ENCODE assay signal across 13 cellular contexts in genomic region chr11:55714982-55715888, GRCh38. TPM values are rescaled to one million over a fixed set of nuclear protein-coding genes. Genes with fewer than 3 reads are reported as not detected.
A peak's percentile ranks its signal among the peaks of the same experiment; 100 is the strongest.
DNase-seq lines count a peak whose midpoint lies in the region; ATAC-seq and TF ChIP-seq lines count a peak whose summit lies in the region.
"Had no signal": no experiment of that assay in that cellular context is flagged by ENCODE, and none has a peak within 500 bp of the region (broad histone marks: within the 10 kb centered on the region; RNA-seq: fewer than 3 reads in every experiment).

No MANE protein-coding gene starts in this region.

- H3K27ac ChIP-seq in HCT116 (ENCODE audit: low read depth, low read length) = no peak overlapping the region
- H3K27ac ChIP-seq: breast epithelium had no signal

- RAD21 ChIA-PET in HCT116 (lab: Charles Lee; ENCODE audit: low non-redundant PET in 1 of 2, low total read pairs in 2 of 2, uncharacterized antibody in 2 of 2, unreplicated experiment in 2 of 2) = no interaction called here

- no peak overlapping the region for H3K9ac ChIP-seq in HCT116 (ENCODE audit: low read length)

- no peak overlapping the region for H3K4me3 ChIP-seq in HCT116 (replicated peaks in 1 of 2; ENCODE audit: low read depth in 1 of 2, low read length in 2 of 2)
- H3K4me3 ChIP-seq: breast epithelium had no signal

- TF ChIP-seq CTCF in HCT116 (IDR thresholded peaks at IDR 0.05 in 2 of 3, conservative IDR thresholded peaks at IDR 0.05 in 1 of 3; ENCODE audit: borderline replicate concordance in 1 of 3, insufficient read depth in 1 of 3, low read depth in 2 of 3, low read length in 2 of 3) (peak in 2 of 3 experiments; percentile 32 to 40; a peak in 3 of 6 replicates), neural crest cell (conservative IDR thresholded peaks at IDR 0.05) (peak; percentile 25)

- BruUV-seq in HCT116 (replicated peaks; lab: Mats Ljungman, UMichigan) = no TSS peak

- H3K9me3 Mint-ChIP-seq in activated CD4-positive, alpha-beta T cell treated with anti-CD3 and anti-CD28 coated beads, Interleukin-2, amount 10 ng/mL, durations not matched to agents 24 days and 14 days = no peaks in the 10 kb centered on the region
- peaks cover 9% of the 10 kb centered on the region for H3K9me3 Mint-ChIP-seq in neural crest cell

- H3K27me3 Mint-ChIP-seq in activated CD4-positive, alpha-beta T cell treated with anti-CD3 and anti-CD28 coated beads, Interleukin-2, amount 10 ng/mL, durations not matched to agents 24 days and 14 days = no peaks in the 10 kb centered on the region
- no peaks in the 10 kb centered on the region for H3K27me3 Mint-ChIP-seq in neural crest cell (ENCODE audit: low read depth)

- H3K27ac Mint-ChIP-seq in activated CD4-positive, alpha-beta T cell treated with anti-CD3 and anti-CD28 coated beads, Interleukin-2, amount 10 ng/mL, durations not matched to agents 24 days and 14 days = no peak overlapping the region
- no peak overlapping the region for H3K27ac Mint-ChIP-seq in neural crest cell (ENCODE audit: unreplicated experiment)

- H3K4me2 ChIP-seq in HCT116 (ENCODE audit: low read length) = no peak overlapping the region

- no peaks in the 10 kb centered on the region for H3K79me2 ChIP-seq in HCT116 (ENCODE audit: insufficient read depth, low read length)

- peaks cover 0 to 3% of the 10 kb centered on the region in 2 experiments; a peak in 1 of 4 replicates for H3K9me3 ChIP-seq in HCT116 (ENCODE audit: control insufficient read depth in 1 of 2, insufficient read depth in 1 of 2, low read depth in 1 of 2, low read length in 2 of 2)

- CTCF ChIA-PET in HCT116 (lab: Charles Lee) = no interaction called here

- no peaks in the 10 kb centered on the region for H3K36me3 Mint-ChIP-seq in activated CD4-positive, alpha-beta T cell treated with anti-CD3 and anti-CD28 coated beads, Interleukin-2, amount 10 ng/mL, durations not matched to agents 24 days and 14 days (ENCODE audit: low read depth)
- H3K36me3 Mint-ChIP-seq in neural crest cell (ENCODE audit: low read depth) = no peaks in the 10 kb centered on the region

- no peak for ATAC-seq in HCT116
- ATAC-seq: left colon had no signal

- H4K20me1 ChIP-seq in HCT116 (ENCODE audit: insufficient read depth) = no peaks in the 10 kb centered on the region

- H3K4me1 ChIP-seq in HCT116 (ENCODE audit: control insufficient read depth in 1 of 2, insufficient read depth in 2 of 2, low read length in 2 of 2) = no peaks in the 10 kb centered on the region
- H3K4me1 ChIP-seq: breast epithelium had no signal

- POLR2A ChIA-PET in HCT116 (lab: Charles Lee) = no interaction called here

- no peaks in the 10 kb centered on the region for H3K27me3 ChIP-seq in HCT116 (ENCODE audit: insufficient read depth, low read length)
- H3K27me3 ChIP-seq: breast epithelium had no signal

- TF ChIP-seq POLR2A in HCT116 (IDR thresholded peaks at IDR 0.05; ENCODE audit: borderline replicate concordance, extremely low read depth, insufficient read depth, insufficient read length) = no peak

- intact Hi-C loops in activated CD4-positive, alpha-beta T cell treated with anti-CD3 and anti-CD28 coated beads, Interleukin-2, amount 10 ng/mL, durations not matched to agents 24 days and 14 days (cut with micrococcal nuclease) = no loop called here
- intact Hi-C loops in HCT116 (cut with micrococcal nuclease) = no loop called here
- intact Hi-C loops in cardiac septum (cut with DNase I) = no loop called here

- H3K4me3 Mint-ChIP-seq in activated CD4-positive, alpha-beta T cell treated with anti-CD3 and anti-CD28 coated beads, Interleukin-2, amount 10 ng/mL, durations not matched to agents 24 days and 14 days = no peak overlapping the region
- H3K4me3 Mint-ChIP-seq in neural crest cell = no peak overlapping the region

- DNase-seq in activated CD4-positive, alpha-beta T cell treated with anti-CD3 and anti-CD28 coated beads, Interleukin-2, amount 10 ng/mL, durations not matched to agents 24 days and 14 days = peak; percentile 53
- DNase-seq in activated CD4-positive, alpha-beta T cell treated with anti-CD3 and anti-CD28 coated beads, Interleukin-2, amount 50 U/mL, for 4 hours = no peak
- no peak for DNase-seq in HCT116 (ENCODE audit: low read depth, low spot score)
- peak; percentile 30 for DNase-seq in RKO (ENCODE audit: low spot score)
- no peak for DNase-seq in neural crest cell (ENCODE audit: low read depth, low spot score)
- DNase-seq in NCI-H187 (lab: John Stamatoyannopoulos, UW) = no peak
- no peak for DNase-seq in NOMO-1 (lab: John Stamatoyannopoulos, UW; ENCODE audit: unreplicated experiment in 2 of 2)
- no peak for DNase-seq in cardiac septum (ENCODE audit: low spot score)
- DNase-seq: left colon, NCI-H1105 treated with DMSO at 0.1 percent for 48 hours had no signal

- H3K9me2 ChIP-seq in HCT116 (ENCODE audit: insufficient read depth) = no peaks in the 10 kb centered on the region

- no peaks in the 10 kb centered on the region for H3K36me3 ChIP-seq in HCT116 (ENCODE audit: control insufficient read depth in 1 of 2, insufficient read depth in 2 of 2, low read length in 2 of 2)
- H3K36me3 ChIP-seq: breast epithelium had no signal

- TF ChIP-seq RAD21 in HCT116 (IDR thresholded peaks at IDR 0.05; ENCODE audit: low read depth) = no peak

- no peaks in the 10 kb centered on the region for H3K4me1 Mint-ChIP-seq in activated CD4-positive, alpha-beta T cell treated with anti-CD3 and anti-CD28 coated beads, Interleukin-2, amount 10 ng/mL, durations not matched to agents 24 days and 14 days
- no peaks in the 10 kb centered on the region for H3K4me1 Mint-ChIP-seq in neural crest cell

- H2AFZ ChIP-seq in HCT116 (ENCODE audit: low read depth, low read length, poor library complexity, severe bottlenecking) = no peak overlapping the region

TF ChIP-seq in HCT116, 20 proteins besides CTCF, POLR2A, EP300 and RAD21:
- TF ChIP-seq CEBPB (IDR thresholded peaks at IDR 0.05; ENCODE audit: low read depth) = no peak
- no peak for TF ChIP-seq EGR1 (IDR thresholded peaks at IDR 0.05; ENCODE audit: low read depth)
- TF ChIP-seq SRF (IDR thresholded peaks at IDR 0.05; ENCODE audit: low read depth) = no peak
- no peak for TF ChIP-seq POLR2AphosphoS5 (IDR thresholded peaks at IDR 0.05; ENCODE audit: low read depth, low read length)
- TF ChIP-seq FOSL1 (IDR thresholded peaks at IDR 0.05; ENCODE audit: low read depth) = no peak
- TF ChIP-seq, protein P1, sequence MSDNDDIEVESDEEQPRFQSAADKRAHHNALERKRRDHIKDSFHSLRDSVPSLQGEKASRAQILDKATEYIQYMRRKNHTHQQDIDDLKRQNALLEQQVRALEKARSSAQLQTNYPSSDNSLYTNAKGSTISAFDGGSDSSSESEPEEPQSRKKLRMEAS (IDR thresholded peaks at IDR 0.05) = no peak
- no peak for TF ChIP-seq YY1 (IDR thresholded peaks at IDR 0.05; ENCODE audit: extremely low read depth, insufficient replicate concordance, low read depth, low read length)
- TF ChIP-seq, protein P2, sequence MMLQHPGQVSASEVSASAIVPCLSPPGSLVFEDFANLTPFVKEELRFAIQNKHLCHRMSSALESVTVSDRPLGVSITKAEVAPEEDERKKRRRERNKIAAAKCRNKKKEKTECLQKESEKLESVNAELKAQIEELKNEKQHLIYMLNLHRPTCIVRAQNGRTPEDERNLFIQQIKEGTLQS (IDR thresholded peaks at IDR 0.05) = no peak
- no peak for TF ChIP-seq SIN3A (IDR thresholded peaks at IDR 0.05; ENCODE audit: low read depth)
- TF ChIP-seq ELF1 (IDR thresholded peaks at IDR 0.05; ENCODE audit: borderline replicate concordance, low read depth) = no peak
- TF ChIP-seq, protein P3, sequence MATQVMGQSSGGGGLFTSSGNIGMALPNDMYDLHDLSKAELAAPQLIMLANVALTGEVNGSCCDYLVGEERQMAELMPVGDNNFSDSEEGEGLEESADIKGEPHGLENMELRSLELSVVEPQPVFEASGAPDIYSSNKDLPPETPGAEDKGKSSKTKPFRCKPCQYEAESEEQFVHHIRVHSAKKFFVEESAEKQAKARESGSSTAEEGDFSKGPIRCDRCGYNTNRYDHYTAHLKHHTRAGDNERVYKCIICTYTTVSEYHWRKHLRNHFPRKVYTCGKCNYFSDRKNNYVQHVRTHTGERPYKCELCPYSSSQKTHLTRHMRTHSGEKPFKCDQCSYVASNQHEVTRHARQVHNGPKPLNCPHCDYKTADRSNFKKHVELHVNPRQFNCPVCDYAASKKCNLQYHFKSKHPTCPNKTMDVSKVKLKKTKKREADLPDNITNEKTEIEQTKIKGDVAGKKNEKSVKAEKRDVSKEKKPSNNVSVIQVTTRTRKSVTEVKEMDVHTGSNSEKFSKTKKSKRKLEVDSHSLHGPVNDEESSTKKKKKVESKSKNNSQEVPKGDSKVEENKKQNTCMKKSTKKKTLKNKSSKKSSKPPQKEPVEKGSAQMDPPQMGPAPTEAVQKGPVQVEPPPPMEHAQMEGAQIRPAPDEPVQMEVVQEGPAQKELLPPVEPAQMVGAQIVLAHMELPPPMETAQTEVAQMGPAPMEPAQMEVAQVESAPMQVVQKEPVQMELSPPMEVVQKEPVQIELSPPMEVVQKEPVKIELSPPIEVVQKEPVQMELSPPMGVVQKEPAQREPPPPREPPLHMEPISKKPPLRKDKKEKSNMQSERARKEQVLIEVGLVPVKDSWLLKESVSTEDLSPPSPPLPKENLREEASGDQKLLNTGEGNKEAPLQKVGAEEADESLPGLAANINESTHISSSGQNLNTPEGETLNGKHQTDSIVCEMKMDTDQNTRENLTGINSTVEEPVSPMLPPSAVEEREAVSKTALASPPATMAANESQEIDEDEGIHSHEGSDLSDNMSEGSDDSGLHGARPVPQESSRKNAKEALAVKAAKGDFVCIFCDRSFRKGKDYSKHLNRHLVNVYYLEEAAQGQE (IDR thresholded peaks at IDR 0.05; ENCODE audit: low read depth) = no peak
- TF ChIP-seq SP1 (IDR thresholded peaks at IDR 0.05; ENCODE audit: low read depth) = no peak

RNA-seq across cellular contexts. Expression of gene OR4C6, which starts 53.2 kb away (rescaled TPM):
- not detected in 2 replicates for total RNA-seq in activated CD4-positive, alpha-beta T cell treated with anti-CD3 and anti-CD28 coated beads, Interleukin-2, amount 10 ng/mL, durations not matched to agents 24 days and 14 days
- total RNA-seq in HCT116 (2021; ENCODE audit: unreplicated experiment) (not detected), neural crest cell (not detected in 2 replicates), cardiac septum (not detected)
- polyA plus RNA-seq in HCT116 (2012) = not detected in 2 replicates
- total RNA-seq: breast epithelium, left colon, pulmonary artery endothelial cell had no signal
- polyA plus RNA-seq: BJ had no signal

RNA-seq across cellular contexts. Expression of gene OR5D13, which starts 58.0 kb away (rescaled TPM):
- total RNA-seq in activated CD4-positive, alpha-beta T cell treated with anti-CD3 and anti-CD28 coated beads, Interleukin-2, amount 10 ng/mL, durations not matched to agents 24 days and 14 days = not detected in 2 replicates
- total RNA-seq in HCT116 (2021; ENCODE audit: unreplicated experiment) (not detected), neural crest cell (not detected in 2 replicates), cardiac septum (not detected)
- polyA plus RNA-seq in HCT116 (2012) = not detected in 2 replicates
- total RNA-seq: breast epithelium, left colon, pulmonary artery endothelial cell had no signal
- polyA plus RNA-seq: BJ had no signal

Comparison
In these comparisons a context has a peak if more than half of its experiments do, and no peak if none do; other contexts are left out.
1. DNase-seq: peak in activated CD4-positive, alpha-beta T cell treated with anti-CD3 and anti-CD28 coated beads, Interleukin-2, amount 10 ng/mL, durations not matched to agents 24 days and 14 days (single experiment) and RKO (single experiment); none in activated CD4-positive, alpha-beta T cell treated with anti-CD3 and anti-CD28 coated beads, Interleukin-2, amount 50 U/mL, for 4 hours (0 of 2), HCT116 (single experiment), neural crest cell (single experiment), NCI-H187 (0 of 2), NOMO-1 (0 of 2) and cardiac septum (single experiment).